18 cellular contexts compared by ENCODE assay signal in genomic region chr5:6790346-6790865, GRCh38.
"Had no signal": no experiment of that assay in that cellular context is flagged by ENCODE, and none has a peak within 500 bp of the region (broad histone marks: within the 10 kb centered on the region; RNA-seq: fewer than 3 reads in every experiment).

No MANE protein-coding gene starts in this region.

- H3K27ac Mint-ChIP-seq: IgD-negative memory B cell had no signal

- H3K9me2 ChIP-seq: SK-N-SH had no signal

- H3K9ac ChIP-seq: KMS-11, SK-N-SH had no signal

- ATAC-seq: K562, PC-3 had no signal

- H3K36me3 Mint-ChIP-seq: IgD-negative memory B cell had no signal

- H3K4me2 ChIP-seq: KMS-11, SK-N-SH had no signal

- DNase-seq: MV-4-11; NCI-H1048; NCI-H1105; NCI-H1436 treated with DMSO at 0.1 percent for 48 hours; NCI-H1694; NCI-H187 treated with DMSO at 0.1 percent for 48 hours; NCI-H2029 treated with DMSO at 0.1 percent for 48 hours; NCI-H2171 treated with DMSO at 0.1 percent for 48 hours; NCI-H446 treated with DMSO at 0.1 percent for 48 hours; NCI-H82; NK-92 treated with Interleukin-12 subunit alpha and Interleukin-12 subunit beta, amount 100 ng/mL, for 24 hours; PC-3; SK-N-SH had no signal

- H3K27ac ChIP-seq: HL-60, KMS-11, RWPE1 had no signal

- H3K4me3 ChIP-seq: K562 had no signal

- H3K9me3 ChIP-seq: SK-N-SH had no signal

- H3K9me3 Mint-ChIP-seq: IgD-negative memory B cell had no signal

- H3K4me3 Mint-ChIP-seq: IgD-negative memory B cell had no signal
